ENCODE assay signal across 28 cellular contexts in the genomic region with DNA sequence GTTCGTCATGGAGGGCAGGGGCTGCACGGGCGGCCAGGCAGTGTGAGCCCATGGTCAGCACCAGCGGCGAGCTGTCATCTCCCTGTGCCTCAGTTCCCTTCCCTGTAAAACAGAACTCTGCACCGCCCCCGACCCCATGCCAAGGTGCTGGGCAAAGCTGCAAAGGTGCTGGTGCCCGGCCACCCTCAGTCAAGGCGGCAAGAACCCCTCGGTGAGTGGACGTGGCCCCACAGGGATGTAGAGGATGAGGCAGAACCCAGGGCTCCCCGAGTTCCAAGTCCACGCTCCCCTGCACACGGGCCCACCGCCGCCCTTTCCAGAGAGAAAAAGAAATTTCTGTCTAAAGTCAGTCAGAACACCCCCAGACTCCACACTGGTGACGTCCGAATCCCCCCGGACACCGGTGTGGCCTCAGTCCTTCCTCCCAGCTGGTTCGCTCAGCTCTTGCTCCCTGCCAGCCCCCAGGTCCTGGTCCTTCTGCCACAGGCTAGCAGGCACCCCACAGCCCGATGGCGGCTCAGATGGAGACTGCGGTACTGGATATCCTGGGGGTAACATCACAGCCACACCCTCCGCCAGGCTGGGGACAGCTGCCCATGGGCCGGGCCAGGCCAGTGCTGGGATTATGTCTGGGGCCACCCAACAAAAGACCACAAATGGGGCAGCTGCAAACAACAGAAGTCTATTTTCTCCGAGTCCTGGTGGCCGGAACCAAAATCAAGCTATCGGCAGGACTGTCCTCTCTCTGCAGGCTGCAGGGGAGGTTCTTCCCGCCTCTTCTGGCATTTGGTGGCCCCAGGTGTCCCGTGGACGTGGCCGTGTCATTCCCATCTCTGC. TPM values are rescaled to one million over a fixed set of nuclear protein-coding genes. Genes with fewer than 3 reads are reported as not detected.
DNase-seq lines count a peak whose midpoint lies in the region; ATAC-seq and TF ChIP-seq lines count a peak whose summit lies in the region.
"Had no signal": no experiment of that assay in that cellular context is flagged by ENCODE, and none has a peak within 500 bp of the region (broad histone marks: within the 10 kb centered on the region; RNA-seq: fewer than 3 reads in every experiment).

No MANE protein-coding gene starts in this region.

- no peak for TF ChIP-seq POLR2A in lower leg skin (IDR thresholded peaks at IDR 0.05)

- no peaks in the 10 kb centered on the region for H3K79me2 ChIP-seq in mesendoderm (ENCODE audit: control insufficient read depth, insufficient read depth, low read length)

- H2BK5ac ChIP-seq in mesendoderm (ENCODE audit: low read length), result no peak overlapping the region

- peak; percentile 65 for DNase-seq in Right ventricle myocardium inferior (ENCODE audit: missing footprints)
- DNase-seq in left ventricle myocardium inferior, result no peak
- DNase-seq in mesendoderm, result no peak
- peak in 14 of 49 donors; percentile 18 to 70 (median 54) for DNase-seq in substantia nigra (lab: John Stamatoyannopoulos, UW)
- no peak for DNase-seq in lower leg skin (ENCODE audit: low spot score in 2 of 2)
- DNase-seq: activated CD8-positive, alpha-beta memory T cell treated with anti-CD3 and anti-CD28 coated beads, Interleukin-2, amount 50 U/mL, for 48 hours; activated CD8-positive, alpha-beta T cell treated with anti-CD3 and anti-CD28 coated beads for 36 hours; activated naive CD4-positive, alpha-beta T cell treated with anti-CD3 and anti-CD28 coated beads for 36 hours; amniotic stem cell; effector CD4-positive, alpha-beta T cell; GM23248; left lung; MG63; naive thymus-derived CD4-positive, alpha-beta T cell; NCI-H1105 treated with DMSO at 0.1 percent for 48 hours; NCI-H1930; NCI-H2227 treated with DMSO at 0.1 percent for 48 hours; NCI-H526; PC-3; stimulated activated naive CD4-positive, alpha-beta T cell treated with Interleukin-2 at 50 U/mL for 16 hours had no signal

- no peaks in the 10 kb centered on the region for H3K27me3 ChIP-seq in left ventricle myocardium inferior (ENCODE audit: low read depth)
- no peaks in the 10 kb centered on the region for H3K27me3 ChIP-seq in mesendoderm (ENCODE audit: insufficient read depth, low read length, poor library complexity)
- H3K27me3 ChIP-seq: MG63, ovary had no signal

- no peak overlapping the region for H3K27ac ChIP-seq in left ventricle myocardium inferior (replicated peaks)
- H3K27ac ChIP-seq in cingulate gyrus (ENCODE audit: low read depth, low read length), result peak overlapping the region; percentile 87
- no peak overlapping the region for H3K27ac ChIP-seq in mesendoderm (ENCODE audit: low read depth, low read length)
- peak overlapping the region; percentile 99 for H3K27ac ChIP-seq in substantia nigra (ENCODE audit: low read depth, low read length, poor library complexity, severe bottlenecking)
- H3K27ac ChIP-seq: epithelial cell of prostate, GM23248, left lung, ovary, thoracic aorta had no signal

- H3K9ac ChIP-seq in mesendoderm (ENCODE audit: low read length), result no peak overlapping the region
- H3K9ac ChIP-seq: GM23248 had no signal

- ATAC-seq in Right ventricle myocardium inferior, result no peak
- no peak for ATAC-seq in GM19351 (IDR thresholded peaks at IDR 0.05; ENCODE audit: unreplicated experiment)
- no peak for ATAC-seq in HG02973 (IDR thresholded peaks at IDR 0.05; ENCODE audit: unreplicated experiment)
- ATAC-seq: activated CD8-positive, alpha-beta T cell treated with anti-CD3 and anti-CD28 coated beads for 36 hours; K562; left lung; naive thymus-derived CD4-positive, alpha-beta T cell; PC-3 had no signal

- H3K4me2 ChIP-seq in mesendoderm (ENCODE audit: low read length), result no peak overlapping the region

- intact Hi-C loops in Right ventricle myocardium inferior (cut with DNase I) (no loop called here), left ventricle myocardium inferior (cut with micrococcal nuclease) (no loop called here), lower leg skin (cut with DNase I; ENCODE audit: low total_unique reads) (no loop called here)

- no peaks in the 10 kb centered on the region for H3K9me3 ChIP-seq in left ventricle myocardium inferior (replicated peaks)
- H3K9me3 ChIP-seq: left lung, MG63, ovary, thoracic aorta had no signal

- H3K56ac ChIP-seq in mesendoderm (ENCODE audit: low read length), result no peak overlapping the region

- no peak overlapping the region for H2BK120ac ChIP-seq in mesendoderm (ENCODE audit: low read depth, low read length)

- H3K18ac ChIP-seq in mesendoderm (ENCODE audit: low read length), result no peak overlapping the region

- H3K4me1 ChIP-seq in left ventricle myocardium inferior, result peaks cover 3% of the 10 kb centered on the region
- H3K4me1 ChIP-seq in mesendoderm (ENCODE audit: control insufficient read depth, low read depth, low read length), result no peaks in the 10 kb centered on the region

- H3K23ac ChIP-seq in mesendoderm (ENCODE audit: low read length), result peak overlapping the region; percentile 24

- H4K5ac ChIP-seq in mesendoderm (ENCODE audit: low read length), result no peak overlapping the region

- no peaks in the 10 kb centered on the region for H3K36me3 ChIP-seq in left ventricle myocardium inferior
- H3K36me3 ChIP-seq in mesendoderm (ENCODE audit: control insufficient read depth, insufficient read depth, low read length), result no peaks in the 10 kb centered on the region
- H3K36me3 ChIP-seq: left lung, MG63, ovary, thoracic aorta had no signal

- no peak overlapping the region for H2BK15ac ChIP-seq in mesendoderm (replicated peaks; ENCODE audit: low read depth)

- no peak overlapping the region for H3K4ac ChIP-seq in mesendoderm (ENCODE audit: low read depth, low read length)

- H4K8ac ChIP-seq in mesendoderm (ENCODE audit: low read depth, low read length), result no peak overlapping the region

- no peaks in the 10 kb centered on the region for H3K79me1 ChIP-seq in mesendoderm (ENCODE audit: low read length)

- TF ChIP-seq CTCF in left ventricle myocardium inferior (IDR thresholded peaks at IDR 0.05; ENCODE audit: borderline replicate concordance) (no peak), lower leg skin (IDR thresholded peaks at IDR 0.05) (no peak)

- H2AK5ac ChIP-seq in mesendoderm (ENCODE audit: low read length), result no peak overlapping the region

- WGBS in mesendoderm (ENCODE audit: extremely low coverage, insufficient coverage, low lambda C conversion rate), result no CpG with 5 or more reads among the region's 33 CpGs
- 75 to 84% methylated on average over 30 to 33 of the region's 33 CpGs for WGBS in lower leg skin, 2 donors

- no peak overlapping the region for H3K4me3 ChIP-seq in left ventricle myocardium inferior
- no peak overlapping the region for H3K4me3 ChIP-seq in mesendoderm (ENCODE audit: low read length)
- no peak overlapping the region for H3K4me3 ChIP-seq in lower leg skin (ENCODE audit: low read depth, poor library complexity, severe bottlenecking)
- H3K4me3 ChIP-seq: GM23248, K562, left lung, MG63, ovary, skin epidermis, thoracic aorta had no signal

RNA-seq across cellular contexts. Expression of a gene that starts 14.4 kb away (rescaled TPM):
- total RNA-seq in Right ventricle myocardium inferior (9.9 TPM), left ventricle myocardium inferior (7.3 TPM), lower leg skin (10 to 100 TPM in 2 of 4 donors, 1 to 10 TPM in 2; 4.1 to 14.2 (median 10.0) TPM)
- polyA plus RNA-seq in mesendoderm (2013, experiment 1 of 2), result 1.6 TPM
- polyA plus RNA-seq in mesendoderm (2013, experiment 2 of 2), result 2.1 TPM
- polyA plus RNA-seq: naive thymus-derived CD4-positive, alpha-beta T cell had no signal

Comparison
In these comparisons a context has a peak if more than half of its experiments do, and no peak if none do; other contexts are left out.
1. H3K27ac ChIP-seq: peak in cingulate gyrus (single experiment) and substantia nigra (single experiment); none in left ventricle myocardium inferior (single experiment) and mesendoderm (single experiment).